In genomic region chr19:29491491-29491890, GRCh38 we compare ENCODE assay signal across 27 cellular contexts. TPM values are rescaled to one million over a fixed set of nuclear protein-coding genes. Genes with fewer than 3 reads are reported as not detected.
"Had no signal": no experiment of that assay in that cellular context is flagged by ENCODE, and none has a peak within 500 bp of the region (broad histone marks: within the 10 kb centered on the region; RNA-seq: fewer than 3 reads in every experiment).

No MANE protein-coding gene starts in this region.

- H3K36me3 Mint-ChIP-seq: activated naive CD4-positive, alpha-beta T cell treated with anti-CD3 and anti-CD28 coated beads, Interleukin-2, amount 10 ng/mL, durations not matched to agents 7 days and 5 days; activated naive CD8-positive, alpha-beta T cell treated with anti-CD3 and anti-CD28 coated beads for 36 hours; WTC11 had no signal

- DNase-seq: activated CD4-positive, alpha-beta T cell treated with anti-CD3 and anti-CD28 coated beads for 48 hours; activated CD4-positive, alpha-beta T cell treated with anti-CD3 and anti-CD28 coated beads, Interleukin-2, amount 50 U/mL, for 4 hours; activated CD4-positive, CD25-positive, alpha-beta regulatory T cell treated with anti-CD3 and anti-CD28 coated beads, Interleukin-2, amount 50 U/mL, for 72 hours; activated gamma-delta T cell treated with Interleukin-2 at 50 U/mL for 16 hours; activated naive CD4-positive, alpha-beta T cell treated with anti-CD3 and anti-CD28 coated beads, Interleukin-2, amount 10 ng/mL, durations not matched to agents 7 days and 5 days; activated naive CD8-positive, alpha-beta T cell treated with anti-CD3 and anti-CD28 coated beads for 36 hours; activated T-cell treated with anti-CD3 and anti-CD28 coated beads, Interleukin-2, amount 50 U/mL, for 72 hours; brain microvascular endothelial cell; MG63; MV-4-11; NCI-H1436; NCI-H187; NCI-H2081; NCI-H510A treated with DMSO at 0.1 percent for 48 hours; NCI-H69; NK-92 treated with Interleukin-12 subunit alpha and Interleukin-12 subunit beta, amount 100 ng/mL, for 24 hours; Peyer's patch; SHP77; SW 1271; T-helper 9 cell had no signal

- H3K27ac Mint-ChIP-seq: activated naive CD4-positive, alpha-beta T cell treated with anti-CD3 and anti-CD28 coated beads, Interleukin-2, amount 10 ng/mL, durations not matched to agents 7 days and 5 days; activated naive CD8-positive, alpha-beta T cell treated with anti-CD3 and anti-CD28 coated beads for 36 hours; activated T-cell treated with anti-CD3 and anti-CD28 coated beads, Interleukin-2, amount 50 U/mL, for 72 hours; activated T-helper 2 cell treated with anti-CD3 and anti-CD28 coated beads, Interferon-gamma antibody, Interleukin-2, Interleukin-4, amounts not matched to agents 10 μg/mL and 5 μg/mL and 100 μg/mL, durations not matched to agents 14 hours and 24 hours and 36 hours; T-helper 1 cell treated with Interleukin-12 subunit alpha and Interleukin-12 subunit beta and Interleukin-4 antibody, amounts not matched to agents 30 μg/mL and 1 μg/mL, for 36 hours; WTC11 had no signal

- H3K4me1 Mint-ChIP-seq: activated naive CD4-positive, alpha-beta T cell treated with anti-CD3 and anti-CD28 coated beads, Interleukin-2, amount 10 ng/mL, durations not matched to agents 7 days and 5 days; activated naive CD8-positive, alpha-beta T cell treated with anti-CD3 and anti-CD28 coated beads for 36 hours had no signal

- H3K9me3 Mint-ChIP-seq: activated naive CD4-positive, alpha-beta T cell treated with anti-CD3 and anti-CD28 coated beads, Interleukin-2, amount 10 ng/mL, durations not matched to agents 7 days and 5 days; activated T-cell treated with anti-CD3 and anti-CD28 coated beads, Interleukin-2, amount 50 U/mL, for 72 hours; activated T-helper 2 cell treated with anti-CD3 and anti-CD28 coated beads, Interferon-gamma antibody, Interleukin-2, Interleukin-4, amounts not matched to agents 10 μg/mL and 5 μg/mL and 100 μg/mL, durations not matched to agents 14 hours and 24 hours and 36 hours; T-helper 1 cell treated with Interleukin-12 subunit alpha and Interleukin-12 subunit beta and Interleukin-4 antibody, amounts not matched to agents 30 μg/mL and 1 μg/mL, for 36 hours; WTC11 had no signal

- H3K4me3 Mint-ChIP-seq: activated naive CD4-positive, alpha-beta T cell treated with anti-CD3 and anti-CD28 coated beads, Interleukin-2, amount 10 ng/mL, durations not matched to agents 7 days and 5 days; activated naive CD8-positive, alpha-beta T cell treated with anti-CD3 and anti-CD28 coated beads for 36 hours; activated T-cell treated with anti-CD3 and anti-CD28 coated beads, Interleukin-2, amount 50 U/mL, for 72 hours; T-helper 1 cell treated with Interleukin-12 subunit alpha and Interleukin-12 subunit beta and Interleukin-4 antibody, amounts not matched to agents 30 μg/mL and 1 μg/mL, for 36 hours; WTC11 had no signal

- H3K27ac ChIP-seq: brain microvascular endothelial cell, Peyer's patch, RWPE1, SJSA1 had no signal

RNA-seq across cellular contexts. Expression of gene VSTM2B, which starts 34.3 kb away (rescaled TPM):
- total RNA-seq: activated CD8-positive, alpha-beta memory T cell treated with anti-CD3 and anti-CD28 coated beads for 36 hours; activated naive CD8-positive, alpha-beta T cell treated with anti-CD3 and anti-CD28 coated beads for 36 hours; activated T-cell treated with anti-CD3 and anti-CD28 coated beads, Interleukin-2, amount 50 U/mL, for 72 hours; activated T-helper 2 cell treated with anti-CD3 and anti-CD28 coated beads, Interferon-gamma antibody, Interleukin-2, Interleukin-4, amounts not matched to agents 10 μg/mL and 5 μg/mL and 100 μg/mL, durations not matched to agents 14 hours and 24 hours and 36 hours; cardiac septum; Peyer's patch; SJSA1 had no signal
